ENCODE assay signal across 1 cellular context in genomic region chr2:96762529-96763253, GRCh38.
TF ChIP-seq lines count a peak whose summit lies in the region.

No MANE protein-coding gene starts in this region.

TF ChIP-seq in GM23338, 12 proteins besides CTCF, POLR2A, EP300 and RAD21 (continued from another document):
- TF ChIP-seq, protein P1, sequence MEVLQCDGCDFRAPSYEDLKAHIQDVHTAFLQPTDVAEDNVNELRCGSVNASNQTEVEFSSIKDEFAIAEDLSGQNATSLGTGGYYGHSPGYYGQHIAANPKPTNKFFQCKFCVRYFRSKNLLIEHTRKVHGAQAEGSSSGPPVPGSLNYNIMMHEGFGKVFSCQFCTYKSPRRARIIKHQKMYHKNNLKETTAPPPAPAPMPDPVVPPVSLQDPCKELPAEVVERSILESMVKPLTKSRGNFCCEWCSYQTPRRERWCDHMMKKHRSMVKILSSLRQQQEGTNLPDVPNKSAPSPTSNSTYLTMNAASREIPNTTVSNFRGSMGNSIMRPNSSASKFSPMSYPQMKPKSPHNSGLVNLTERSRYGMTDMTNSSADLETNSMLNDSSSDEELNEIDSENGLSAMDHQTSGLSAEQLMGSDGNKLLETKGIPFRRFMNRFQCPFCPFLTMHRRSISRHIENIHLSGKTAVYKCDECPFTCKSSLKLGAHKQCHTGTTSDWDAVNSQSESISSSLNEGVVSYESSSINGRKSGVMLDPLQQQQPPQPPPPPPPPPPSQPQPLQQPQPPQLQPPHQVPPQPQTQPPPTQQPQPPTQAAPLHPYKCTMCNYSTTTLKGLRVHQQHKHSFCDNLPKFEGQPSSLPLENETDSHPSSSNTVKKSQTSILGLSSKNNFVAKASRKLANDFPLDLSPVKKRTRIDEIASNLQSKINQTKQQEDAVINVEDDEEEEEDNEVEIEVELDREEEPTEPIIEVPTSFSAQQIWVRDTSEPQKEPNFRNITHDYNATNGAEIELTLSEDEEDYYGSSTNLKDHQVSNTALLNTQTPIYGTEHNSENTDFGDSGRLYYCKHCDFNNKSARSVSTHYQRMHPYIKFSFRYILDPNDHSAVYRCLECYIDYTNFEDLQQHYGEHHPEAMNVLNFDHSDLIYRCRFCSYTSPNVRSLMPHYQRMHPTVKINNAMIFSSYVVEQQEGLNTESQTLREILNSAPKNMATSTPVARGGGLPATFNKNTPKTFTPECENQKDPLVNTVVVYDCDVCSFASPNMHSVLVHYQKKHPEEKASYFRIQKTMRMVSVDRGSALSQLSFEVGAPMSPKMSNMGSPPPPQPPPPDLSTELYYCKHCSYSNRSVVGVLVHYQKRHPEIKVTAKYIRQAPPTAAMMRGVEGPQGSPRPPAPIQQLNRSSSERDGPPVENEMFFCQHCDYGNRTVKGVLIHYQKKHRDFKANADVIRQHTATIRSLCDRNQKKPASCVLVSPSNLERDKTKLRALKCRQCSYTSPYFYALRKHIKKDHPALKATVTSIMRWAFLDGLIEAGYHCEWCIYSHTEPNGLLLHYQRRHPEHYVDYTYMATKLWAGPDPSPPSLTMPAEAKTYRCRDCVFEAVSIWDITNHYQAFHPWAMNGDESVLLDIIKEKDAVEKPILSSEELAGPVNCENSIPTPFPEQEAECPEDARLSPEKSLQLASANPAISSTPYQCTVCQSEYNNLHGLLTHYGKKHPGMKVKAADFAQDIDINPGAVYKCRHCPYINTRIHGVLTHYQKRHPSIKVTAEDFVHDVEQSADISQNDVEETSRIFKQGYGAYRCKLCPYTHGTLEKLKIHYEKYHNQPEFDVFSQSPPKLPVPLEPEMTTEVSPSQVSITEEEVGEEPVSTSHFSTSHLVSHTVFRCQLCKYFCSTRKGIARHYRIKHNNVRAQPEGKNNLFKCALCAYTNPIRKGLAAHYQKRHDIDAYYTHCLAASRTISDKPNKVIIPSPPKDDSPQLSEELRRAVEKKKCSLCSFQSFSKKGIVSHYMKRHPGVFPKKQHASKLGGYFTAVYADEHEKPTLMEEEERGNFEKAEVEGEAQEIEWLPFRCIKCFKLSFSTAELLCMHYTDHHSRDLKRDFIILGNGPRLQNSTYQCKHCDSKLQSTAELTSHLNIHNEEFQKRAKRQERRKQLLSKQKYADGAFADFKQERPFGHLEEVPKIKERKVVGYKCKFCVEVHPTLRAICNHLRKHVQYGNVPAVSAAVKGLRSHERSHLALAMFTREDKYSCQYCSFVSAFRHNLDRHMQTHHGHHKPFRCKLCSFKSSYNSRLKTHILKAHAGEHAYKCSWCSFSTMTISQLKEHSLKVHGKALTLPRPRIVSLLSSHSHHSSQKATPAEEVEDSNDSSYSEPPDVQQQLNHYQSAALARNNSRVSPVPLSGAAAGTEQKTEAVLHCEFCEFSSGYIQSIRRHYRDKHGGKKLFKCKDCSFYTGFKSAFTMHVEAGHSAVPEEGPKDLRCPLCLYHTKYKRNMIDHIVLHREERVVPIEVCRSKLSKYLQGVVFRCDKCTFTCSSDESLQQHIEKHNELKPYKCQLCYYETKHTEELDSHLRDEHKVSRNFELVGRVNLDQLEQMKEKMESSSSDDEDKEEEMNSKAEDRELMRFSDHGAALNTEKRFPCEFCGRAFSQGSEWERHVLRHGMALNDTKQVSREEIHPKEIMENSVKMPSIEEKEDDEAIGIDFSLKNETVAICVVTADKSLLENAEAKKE (CRISPR knock-in tag; IDR thresholded peaks at IDR 0.05) = no peak
- TF ChIP-seq REST (IDR thresholded peaks at IDR 0.05; ENCODE audit: unreplicated experiment) = no peak
- TF ChIP-seq POLR2AphosphoS5 (IDR thresholded peaks at IDR 0.05; ENCODE audit: low read depth) = no peak
- no peak for TF ChIP-seq JUNB (IDR thresholded peaks at IDR 0.05; ENCODE audit: unreplicated experiment)
- no peak for TF ChIP-seq CREB1 (CRISPR knock-in tag; IDR thresholded peaks at IDR 0.05; ENCODE audit: low read depth)
- TF ChIP-seq ZNF114 (CRISPR knock-in tag; IDR thresholded peaks at IDR 0.05) = no peak
- TF ChIP-seq EZH2 (IDR thresholded peaks at IDR 0.05; ENCODE audit: low read depth, unreplicated experiment) = no peak
- no peak for TF ChIP-seq NANOG (IDR thresholded peaks at IDR 0.05; ENCODE audit: borderline replicate concordance)
- TF ChIP-seq STAT1 (IDR thresholded peaks at IDR 0.05; ENCODE audit: unreplicated experiment) = no peak
- TF ChIP-seq, protein P2, sequence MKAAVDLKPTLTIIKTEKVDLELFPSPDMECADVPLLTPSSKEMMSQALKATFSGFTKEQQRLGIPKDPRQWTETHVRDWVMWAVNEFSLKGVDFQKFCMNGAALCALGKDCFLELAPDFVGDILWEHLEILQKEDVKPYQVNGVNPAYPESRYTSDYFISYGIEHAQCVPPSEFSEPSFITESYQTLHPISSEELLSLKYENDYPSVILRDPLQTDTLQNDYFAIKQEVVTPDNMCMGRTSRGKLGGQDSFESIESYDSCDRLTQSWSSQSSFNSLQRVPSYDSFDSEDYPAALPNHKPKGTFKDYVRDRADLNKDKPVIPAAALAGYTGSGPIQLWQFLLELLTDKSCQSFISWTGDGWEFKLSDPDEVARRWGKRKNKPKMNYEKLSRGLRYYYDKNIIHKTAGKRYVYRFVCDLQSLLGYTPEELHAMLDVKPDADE (IDR thresholded peaks at IDR 0.05) = no peak
- no peak for TF ChIP-seq ZNF331 (CRISPR knock-in tag; IDR thresholded peaks at IDR 0.05; ENCODE audit: low read depth)
